28 cellular contexts compared by ENCODE assay signal in genomic region chr17:14971054-14971453, GRCh38.
"Had no signal": no experiment of that assay in that cellular context is flagged by ENCODE, and none has a peak within 500 bp of the region (broad histone marks: within the 10 kb centered on the region; RNA-seq: fewer than 3 reads in every experiment).

No MANE protein-coding gene starts in this region.

- H3K9me3 ChIP-seq: colonic mucosa, gastrocnemius medialis had no signal

- DNase-seq: colonic mucosa; cortex of kidney; dermis blood vessel endothelial cell; dorsolateral prefrontal cortex; effector CD4-positive, alpha-beta T cell; effector CD8-positive, alpha-beta T cell; effector memory CD4-positive, alpha-beta T cell; effector memory CD8-positive, alpha-beta T cell; endodermal cell; erythroblast; esophagus squamous epithelium; foreskin fibroblast; foreskin keratinocyte; foreskin melanocyte; gastrocnemius medialis; glutamatergic neuron; head of caudate nucleus; heart left ventricle; heart right ventricle had no signal

- H3K27me3 ChIP-seq: colonic mucosa, gastrocnemius medialis had no signal

- ATAC-seq: effector memory CD8-positive, alpha-beta T cell; esophagus mucosa; foreskin keratinocyte; gastrocnemius medialis; gastroesophageal sphincter; heart left ventricle; heart right ventricle had no signal

- FAIRE-seq: colon, endometrium, endothelial cell of umbilical vein, frontal cortex had no signal

- H3K36me3 ChIP-seq: colonic mucosa, esophagus muscularis mucosa, esophagus squamous epithelium, gastrocnemius medialis, gastroesophageal sphincter, heart left ventricle, heart right ventricle had no signal

- H3K27ac ChIP-seq: colonic mucosa, coronary artery, dorsolateral prefrontal cortex, epithelial cell of prostate, esophagus muscularis mucosa, esophagus squamous epithelium, foreskin keratinocyte, gastrocnemius medialis, gastroesophageal sphincter, heart left ventricle, heart right ventricle had no signal

- H3K4me1 ChIP-seq: colonic mucosa, esophagus muscularis mucosa, esophagus squamous epithelium, foreskin keratinocyte, gastrocnemius medialis, gastroesophageal sphincter, heart left ventricle, heart right ventricle had no signal

- H3K4me3 ChIP-seq: colonic mucosa, coronary artery, dorsolateral prefrontal cortex, esophagus muscularis mucosa, esophagus squamous epithelium, gastrocnemius medialis, gastroesophageal sphincter, heart left ventricle, heart right ventricle had no signal
